ENCODE assay signal across 14 cellular contexts in the genomic region with DNA sequence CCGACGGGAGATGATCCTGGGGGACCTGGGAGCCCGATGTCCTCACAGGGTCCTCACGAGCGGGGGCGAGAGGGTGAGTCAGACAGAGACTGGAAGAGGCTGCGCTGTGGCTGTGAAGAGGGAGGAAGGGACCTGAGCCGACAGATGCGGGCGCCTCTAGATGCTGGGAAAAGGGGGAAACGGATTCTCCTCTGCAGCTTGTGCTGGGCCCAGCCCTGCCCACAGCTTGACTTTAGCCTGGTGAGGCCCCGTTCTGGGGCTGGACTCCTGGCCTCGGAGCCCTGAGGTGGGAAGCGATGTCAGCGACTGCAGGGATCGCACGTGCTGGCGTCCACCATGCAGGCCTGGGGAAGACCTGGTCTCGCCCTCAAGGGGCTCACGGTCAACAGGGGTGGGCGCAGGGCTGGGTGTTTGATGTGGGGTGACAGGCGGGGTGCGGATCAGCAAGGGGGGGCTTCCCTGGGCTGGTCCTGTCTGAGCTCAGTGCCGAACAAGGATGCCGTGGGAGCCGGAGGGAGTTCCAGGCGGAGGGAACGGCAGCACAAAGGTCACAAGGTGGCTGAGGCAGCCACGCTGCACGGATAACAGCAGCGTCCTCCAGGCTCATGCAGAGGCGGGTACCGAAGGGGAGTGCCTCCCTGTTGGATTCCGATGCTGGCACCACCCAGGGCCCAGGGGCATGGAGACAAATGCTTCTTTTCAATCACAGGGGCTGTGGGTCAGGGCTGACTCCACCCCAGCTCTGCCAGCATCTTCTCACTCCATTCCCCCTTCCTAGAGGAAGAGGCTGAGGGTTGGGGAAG. TPM values are rescaled to one million over a fixed set of nuclear protein-coding genes. Genes with fewer than 3 reads are reported as not detected.
DNase-seq lines count a peak whose midpoint lies in the region; ATAC-seq and TF ChIP-seq lines count a peak whose summit lies in the region.
"Had no signal": no experiment of that assay in that cellular context is flagged by ENCODE, and none has a peak within 500 bp of the region (broad histone marks: within the 10 kb centered on the region; RNA-seq: fewer than 3 reads in every experiment).

No MANE protein-coding gene starts in this region.

- H3K4me1 ChIP-seq in Peyer's patch = peaks cover 0 to 56% (median 15%) of the 10 kb centered on the region in 4 donors
- peaks cover 2 to 82% (median 44%) of the 10 kb centered on the region in 3 donors for H3K4me1 ChIP-seq in gastroesophageal sphincter

- DNase-seq in CD1c-positive myeloid dendritic cell (ENCODE audit: extremely low spot score) (peak; percentile 10), Peyer's patch (no peak), posterior cingulate gyrus (peak in 6 of 10 donors; percentile 45 to 93 (median 78)), NCI-H1417 (lab: John Stamatoyannopoulos, UW) (no peak), germinal center (ENCODE audit: low spot score) (no peak)
- no peak for DNase-seq in activated effector memory CD4-positive, alpha-beta T cell treated with anti-CD3 and anti-CD28 coated beads, Interleukin-2, amount 50 U/mL, for 16 hours
- DNase-seq in activated T-helper 2 cell treated with anti-CD3 and anti-CD28 coated beads, Interferon-gamma antibody, Interleukin-2, Interleukin-4, amounts not matched to agents 10 μg/mL and 5 μg/mL and 100 μg/mL, durations not matched to agents 14 hours and 24 hours and 36 hours (ENCODE audit: low spot score) = no peak
- DNase-seq: activated CD4-positive, alpha-beta T cell treated with anti-CD3 and anti-CD28 coated beads, Interleukin-2, amount 50 U/mL, for 1 hour; activated naive CD4-positive, alpha-beta T cell treated with anti-CD3 and anti-CD28 coated beads, Interleukin-2, amount 50 U/mL, for 16 hours; effector memory CD4-positive, alpha-beta T cell; NCI-H1048; NCI-H526 treated with DMSO at 0.1 percent for 48 hours; stimulated activated CD4-positive, alpha-beta T cell treated with anti-CD3 and anti-CD28 coated beads, Interleukin-4, amount 100 ng/mL, for 4 hours had no signal

- ATAC-seq in gastroesophageal sphincter = no peak

- WGBS in gastroesophageal sphincter (ENCODE audit: low coverage in 1 of 2), 2 donors = 36% methylated on average over 8 of the region's 34 CpGs; no CpG with 5 or more reads in 1 of the 2 donors

- H3K27ac Mint-ChIP-seq in activated T-helper 2 cell treated with anti-CD3 and anti-CD28 coated beads, Interferon-gamma antibody, Interleukin-2, Interleukin-4, amounts not matched to agents 10 μg/mL and 5 μg/mL and 100 μg/mL, durations not matched to agents 14 hours and 24 hours and 36 hours = no peak overlapping the region

- TF ChIP-seq EP300 in gastroesophageal sphincter (IDR thresholded peaks at IDR 0.05) = no peak

- H3K27me3 Mint-ChIP-seq in activated T-helper 2 cell treated with anti-CD3 and anti-CD28 coated beads, Interferon-gamma antibody, Interleukin-2, Interleukin-4, amounts not matched to agents 10 μg/mL and 5 μg/mL and 100 μg/mL, durations not matched to agents 14 hours and 24 hours and 36 hours (ENCODE audit: low read depth) = no peaks in the 10 kb centered on the region

- H3K4me3 ChIP-seq in Peyer's patch = no peak overlapping the region
- peak overlapping the region in 1 of 2 donors; percentile 8 for H3K4me3 ChIP-seq in gastroesophageal sphincter

- intact Hi-C loops in posterior cingulate gyrus (cut with DNase I) = no loop called here
- intact Hi-C loops in activated T-helper 2 cell treated with anti-CD3 and anti-CD28 coated beads, Interferon-gamma antibody, Interleukin-2, Interleukin-4, amounts not matched to agents 10 μg/mL and 5 μg/mL and 100 μg/mL, durations not matched to agents 14 hours and 24 hours and 36 hours (cut with micrococcal nuclease) = no loop called here

- no peak overlapping the region for H3K4me3 Mint-ChIP-seq in activated T-helper 2 cell treated with anti-CD3 and anti-CD28 coated beads, Interferon-gamma antibody, Interleukin-2, Interleukin-4, amounts not matched to agents 10 μg/mL and 5 μg/mL and 100 μg/mL, durations not matched to agents 14 hours and 24 hours and 36 hours (ENCODE audit: low read depth)

- H3K9me3 Mint-ChIP-seq in activated T-helper 2 cell treated with anti-CD3 and anti-CD28 coated beads, Interferon-gamma antibody, Interleukin-2, Interleukin-4, amounts not matched to agents 10 μg/mL and 5 μg/mL and 100 μg/mL, durations not matched to agents 14 hours and 24 hours and 36 hours = no peaks in the 10 kb centered on the region

- no peaks in the 10 kb centered on the region for H3K36me3 Mint-ChIP-seq in activated T-helper 2 cell treated with anti-CD3 and anti-CD28 coated beads, Interferon-gamma antibody, Interleukin-2, Interleukin-4, amounts not matched to agents 10 μg/mL and 5 μg/mL and 100 μg/mL, durations not matched to agents 14 hours and 24 hours and 36 hours (ENCODE audit: low read depth)

- no peaks in the 10 kb centered on the region for H3K9me3 ChIP-seq in Peyer's patch
- H3K9me3 ChIP-seq in gastroesophageal sphincter = no peaks in the 10 kb centered on the region

- H3K27me3 ChIP-seq in Peyer's patch = no peaks in the 10 kb centered on the region
- no peaks in the 10 kb centered on the region for H3K27me3 ChIP-seq in gastroesophageal sphincter

- H3K36me3 ChIP-seq in Peyer's patch = peaks cover 0 to 23% (median 0%) of the 10 kb centered on the region in 3 donors
- peaks cover 0 to 36% of the 10 kb centered on the region in 2 donors for H3K36me3 ChIP-seq in gastroesophageal sphincter

- TF ChIP-seq POLR2A in Peyer's patch (IDR thresholded peaks at IDR 0.05) (no peak), gastroesophageal sphincter (IDR thresholded peaks at IDR 0.05) (no peak)

- TF ChIP-seq CTCF in Peyer's patch (IDR thresholded peaks at IDR 0.05) (no peak), gastroesophageal sphincter (IDR thresholded peaks at IDR 0.05) (no peak)

- peak overlapping the region in 3 of 4 donors; percentile 66 to 92 (median 84) for H3K27ac ChIP-seq in Peyer's patch
- H3K27ac ChIP-seq in gastroesophageal sphincter = peak overlapping the region; percentile 92 to 100 (median 98)

- peaks cover 6% of the 10 kb centered on the region for H3K4me1 Mint-ChIP-seq in activated T-helper 2 cell treated with anti-CD3 and anti-CD28 coated beads, Interferon-gamma antibody, Interleukin-2, Interleukin-4, amounts not matched to agents 10 μg/mL and 5 μg/mL and 100 μg/mL, durations not matched to agents 14 hours and 24 hours and 36 hours (ENCODE audit: low read depth)

RNA-seq across cellular contexts. Expression of a gene that starts 31.7 kb away (rescaled TPM):
- total RNA-seq in Peyer's patch (10 to 100 TPM; 22.6 to 27.2 (median 26.1) TPM), gastroesophageal sphincter (100 to 1,000 TPM in 1 of 4 donors, 10 to 100 TPM in 3; 50.8 to 165 (median 61.5) TPM)
- 22.5 and 23.6 TPM in 2 replicates for total RNA-seq in activated T-helper 2 cell treated with anti-CD3 and anti-CD28 coated beads, Interferon-gamma antibody, Interleukin-2, Interleukin-4, amounts not matched to agents 10 μg/mL and 5 μg/mL and 100 μg/mL, durations not matched to agents 14 hours and 24 hours and 36 hours

RNA-seq across cellular contexts. Expression of a gene that starts 39.7 kb away (rescaled TPM):
- total RNA-seq in Peyer's patch (100 to 1,000 TPM in 3 of 4 donors, 10 to 100 TPM in 1; 93.3 to 364 (median 286) TPM), gastroesophageal sphincter (1 to 10 TPM in 1 of 4 donors, under 1 TPM in 1, not detected in 2; 0.78 to 3.6 TPM)
- 0.41 and 0.48 TPM in 2 replicates for total RNA-seq in activated T-helper 2 cell treated with anti-CD3 and anti-CD28 coated beads, Interferon-gamma antibody, Interleukin-2, Interleukin-4, amounts not matched to agents 10 μg/mL and 5 μg/mL and 100 μg/mL, durations not matched to agents 14 hours and 24 hours and 36 hours

RNA-seq across cellular contexts. Expression of a gene that starts 41.9 kb away (rescaled TPM):
- total RNA-seq in Peyer's patch (10 to 100 TPM; 21.2 to 60.2 (median 33.3) TPM), gastroesophageal sphincter (10 to 100 TPM; 20.3 to 34.2 (median 28.6) TPM)
- 32.8 and 36.2 TPM in 2 replicates for total RNA-seq in activated T-helper 2 cell treated with anti-CD3 and anti-CD28 coated beads, Interferon-gamma antibody, Interleukin-2, Interleukin-4, amounts not matched to agents 10 μg/mL and 5 μg/mL and 100 μg/mL, durations not matched to agents 14 hours and 24 hours and 36 hours

Comparison
In these comparisons a context has a peak if more than half of its experiments do, and no peak if none do; other contexts are left out.
1. DNase-seq: peak in CD1c-positive myeloid dendritic cell (single experiment) and posterior cingulate gyrus (6 of 10); none in Peyer's patch (0 of 3), activated effector memory CD4-positive, alpha-beta T cell treated with anti-CD3 and anti-CD28 coated beads, Interleukin-2, amount 50 U/mL, for 16 hours (single experiment), NCI-H1417 (0 of 3), germinal center (single experiment) and activated T-helper 2 cell treated with anti-CD3 and anti-CD28 coated beads, Interferon-gamma antibody, Interleukin-2, Interleukin-4, amounts not matched to agents 10 μg/mL and 5 μg/mL and 100 μg/mL, durations not matched to agents 14 hours and 24 hours and 36 hours (single experiment).
2. RNA of a gene that starts 39.7 kb away (total RNA-seq): 93.3 to 364 TPM in Peyer's patch; 0.78 to 3.6 TPM in gastroesophageal sphincter and 0.41 to 0.48 TPM in activated T-helper 2 cell treated with anti-CD3 and anti-CD28 coated beads, Interferon-gamma antibody, Interleukin-2, Interleukin-4, amounts not matched to agents 10 μg/mL and 5 μg/mL and 100 μg/mL, durations not matched to agents 14 hours and 24 hours and 36 hours; every median in the first group is over 10 times any median in the second.